15 cellular contexts compared by ENCODE assay signal in genomic region chr11:111941963-111942362, GRCh38. TPM values are rescaled to one million over a fixed set of nuclear protein-coding genes. Genes with fewer than 3 reads are reported as not detected.
A peak's percentile ranks its signal among the peaks of the same experiment; 100 is the strongest.
DNase-seq lines count a peak whose midpoint lies in the region; ATAC-seq and TF ChIP-seq lines count a peak whose summit lies in the region.
"Had no signal": no experiment of that assay in that cellular context is flagged by ENCODE, and none has a peak within 500 bp of the region (broad histone marks: within the 10 kb centered on the region; RNA-seq: fewer than 3 reads in every experiment).

No MANE protein-coding gene starts in this region.

- TF ChIP-seq RAD21 in HCT116 (IDR thresholded peaks at IDR 0.05; ENCODE audit: low read depth), result no peak

- H3K27ac ChIP-seq in HCT116 (ENCODE audit: low read depth, low read length), result no peak overlapping the region
- peak overlapping the region; percentile 97 for H3K27ac ChIP-seq in RWPE2 (ENCODE audit: poor library complexity, severe bottlenecking)
- H3K27ac ChIP-seq in gastroesophageal sphincter, result peak overlapping the region in 3 of 4 donors; percentile 2 to 85 (median 40)
- H3K27ac ChIP-seq: HL-60 had no signal

- RAD21 ChIA-PET in HCT116 (lab: Charles Lee; ENCODE audit: low non-redundant PET in 1 of 2, low total read pairs in 2 of 2, uncharacterized antibody in 2 of 2, unreplicated experiment in 2 of 2), result no interaction called here

- H3K9me3 Mint-ChIP-seq in activated T-cell treated with anti-CD3 and anti-CD28 coated beads, Interleukin-2, amount 50 U/mL, for 24 hours, result no peaks in the 10 kb centered on the region
- H3K9me3 Mint-ChIP-seq: activated B cell treated with CpG ODN at 0.5 μM for 24 hours; stimulated activated naive B cell treated with anti-CD40 and anti-IgM and Interleukin-4, amounts not matched to agents 10 μg/mL and 1 μg/mL and 100 μg/mL, for 72 hours had no signal

- H3K4me1 Mint-ChIP-seq in activated T-cell treated with anti-CD3 and anti-CD28 coated beads, Interleukin-2, amount 50 U/mL, for 24 hours (ENCODE audit: low read depth), result peaks cover 66% of the 10 kb centered on the region

- POLR2A ChIA-PET in HCT116 (lab: Charles Lee), result no interaction called here

- ATAC-seq in HCT116, result no peak
- ATAC-seq in RWPE2 (ENCODE audit: low read depth), result peak; percentile 36; the same call in 2 of the 3 replicates
- ATAC-seq in gastroesophageal sphincter, result no peak
- ATAC-seq in HG03139 (IDR thresholded peaks at IDR 0.05; ENCODE audit: unreplicated experiment), result no peak
- no peak for ATAC-seq in GM21515 (IDR thresholded peaks at IDR 0.05; ENCODE audit: unreplicated experiment)
- ATAC-seq in HG02759 (IDR thresholded peaks at IDR 0.05; ENCODE audit: unreplicated experiment), result no peak
- ATAC-seq: stimulated activated naive B cell treated with anti-CD40 and anti-IgM and Interleukin-4, amounts not matched to agents 10 μg/mL and 1 μg/mL and 100 μg/mL, for 72 hours had no signal

- H3K9me3 ChIP-seq in HCT116 (ENCODE audit: control insufficient read depth in 1 of 2, insufficient read depth in 1 of 2, low read depth in 1 of 2, low read length in 2 of 2), result no peaks in the 10 kb centered on the region
- no peaks in the 10 kb centered on the region for H3K9me3 ChIP-seq in RWPE2 (ENCODE audit: severe bottlenecking)
- no peaks in the 10 kb centered on the region for H3K9me3 ChIP-seq in gastroesophageal sphincter

- no peak overlapping the region for H3K4me3 ChIP-seq in HCT116 (replicated peaks in 1 of 2; ENCODE audit: low read depth in 1 of 2, low read length in 2 of 2)
- H3K4me3 ChIP-seq in RWPE2 (ENCODE audit: severe bottlenecking), result no peak overlapping the region
- H3K4me3 ChIP-seq in gastroesophageal sphincter, result no peak overlapping the region

- intact Hi-C loops in HCT116 (cut with micrococcal nuclease), result no loop called here

- no peak overlapping the region for H3K4me2 ChIP-seq in HCT116 (ENCODE audit: low read length)

- H3K79me2 ChIP-seq in HCT116 (ENCODE audit: insufficient read depth, low read length), result no peaks in the 10 kb centered on the region

- no peak for TF ChIP-seq CTCF in HCT116 (IDR thresholded peaks at IDR 0.05 in 2 of 3, conservative IDR thresholded peaks at IDR 0.05 in 1 of 3; ENCODE audit: borderline replicate concordance in 1 of 3, insufficient read depth in 1 of 3, low read depth in 2 of 3, low read length in 2 of 3)
- TF ChIP-seq CTCF in RWPE2 (IDR thresholded peaks at IDR 0.05; ENCODE audit: poor library complexity, severe bottlenecking), result no peak
- no peak for TF ChIP-seq CTCF in gastroesophageal sphincter (IDR thresholded peaks at IDR 0.05)

- H2AFZ ChIP-seq in HCT116 (ENCODE audit: low read depth, low read length, poor library complexity, severe bottlenecking), result no peak overlapping the region

- no peak for DNase-seq in HCT116 (ENCODE audit: low read depth, low spot score)
- DNase-seq in RWPE2 (ENCODE audit: low spot score), result peak; percentile 71
- peak; percentile 60 for DNase-seq in renal cortical epithelial cell (ENCODE audit: low read depth)
- DNase-seq in activated T-cell treated with anti-CD3 and anti-CD28 coated beads, Interleukin-2, amount 50 U/mL, for 24 hours, result no peak
- DNase-seq: activated B cell treated with CpG ODN at 0.5 μM for 24 hours; COR-L47; effector memory CD4-positive, alpha-beta T cell; NCI-H1930; stimulated activated CD4-positive, alpha-beta T cell treated with anti-CD3 and anti-CD28 coated beads, Interleukin-15, amount 100 ng/mL, for 24 hours; stimulated activated naive B cell treated with anti-CD40 and anti-IgM and Interleukin-4, amounts not matched to agents 10 μg/mL and 1 μg/mL and 100 μg/mL, for 72 hours had no signal

- H3K27me3 Mint-ChIP-seq in activated T-cell treated with anti-CD3 and anti-CD28 coated beads, Interleukin-2, amount 50 U/mL, for 24 hours, result no peaks in the 10 kb centered on the region
- H3K27me3 Mint-ChIP-seq: activated B cell treated with CpG ODN at 0.5 μM for 24 hours had no signal

- no peak for TF ChIP-seq EP300 in gastroesophageal sphincter (IDR thresholded peaks at IDR 0.05)

- H3K4me1 ChIP-seq in HCT116 (ENCODE audit: control insufficient read depth in 1 of 2, insufficient read depth in 2 of 2, low read length in 2 of 2) (peaks cover 13 to 19% of the 10 kb centered on the region in 2 experiments; a peak in 2 of 4 replicates), RWPE2 (ENCODE audit: insufficient read depth, poor library complexity, severe bottlenecking) (peaks cover 59% of the 10 kb centered on the region), gastroesophageal sphincter (peaks cover 0 to 55% (median 16%) of the 10 kb centered on the region in 3 donors)

- H3K4me3 Mint-ChIP-seq in activated T-cell treated with anti-CD3 and anti-CD28 coated beads, Interleukin-2, amount 50 U/mL, for 24 hours, result no peak overlapping the region
- H3K4me3 Mint-ChIP-seq: activated B cell treated with CpG ODN at 0.5 μM for 24 hours; stimulated activated naive B cell treated with anti-CD40 and anti-IgM and Interleukin-4, amounts not matched to agents 10 μg/mL and 1 μg/mL and 100 μg/mL, for 72 hours had no signal

- H3K9ac ChIP-seq in HCT116 (ENCODE audit: low read length), result no peak overlapping the region

- no TSS peak for BruUV-seq in HCT116 (replicated peaks; lab: Mats Ljungman, UMichigan)

- no peaks in the 10 kb centered on the region for H4K20me1 ChIP-seq in HCT116 (ENCODE audit: insufficient read depth)

- no peaks in the 10 kb centered on the region for H3K36me3 ChIP-seq in HCT116 (ENCODE audit: control insufficient read depth in 1 of 2, insufficient read depth in 2 of 2, low read length in 2 of 2)
- H3K36me3 ChIP-seq in RWPE2 (ENCODE audit: low read depth), result no peaks in the 10 kb centered on the region
- H3K36me3 ChIP-seq in gastroesophageal sphincter, result no peaks in the 10 kb centered on the region

- peaks cover 7% of the 10 kb centered on the region for H3K36me3 Mint-ChIP-seq in activated T-cell treated with anti-CD3 and anti-CD28 coated beads, Interleukin-2, amount 50 U/mL, for 24 hours (ENCODE audit: low read depth)
- H3K36me3 Mint-ChIP-seq: stimulated activated naive B cell treated with anti-CD40 and anti-IgM and Interleukin-4, amounts not matched to agents 10 μg/mL and 1 μg/mL and 100 μg/mL, for 72 hours had no signal

- H3K9me2 ChIP-seq in HCT116 (ENCODE audit: insufficient read depth), result no peaks in the 10 kb centered on the region

- H3K27me3 ChIP-seq in HCT116 (ENCODE audit: insufficient read depth, low read length) (no peaks in the 10 kb centered on the region), RWPE2 (ENCODE audit: insufficient read depth, poor library complexity, severe bottlenecking) (no peaks in the 10 kb centered on the region), gastroesophageal sphincter (no peaks in the 10 kb centered on the region)

- TF ChIP-seq POLR2A in HCT116 (IDR thresholded peaks at IDR 0.05; ENCODE audit: borderline replicate concordance, extremely low read depth, insufficient read depth, insufficient read length) (no peak), gastroesophageal sphincter (IDR thresholded peaks at IDR 0.05) (no peak)

- WGBS in gastroesophageal sphincter (ENCODE audit: low coverage in 1 of 2), 2 donors, result 74 to 100% methylated on average over 2 of the region's 5 CpGs

- H3K27ac Mint-ChIP-seq in activated T-cell treated with anti-CD3 and anti-CD28 coated beads, Interleukin-2, amount 50 U/mL, for 24 hours, result no peak overlapping the region
- H3K27ac Mint-ChIP-seq: activated B cell treated with CpG ODN at 0.5 μM for 24 hours; stimulated activated naive B cell treated with anti-CD40 and anti-IgM and Interleukin-4, amounts not matched to agents 10 μg/mL and 1 μg/mL and 100 μg/mL, for 72 hours had no signal

- CTCF ChIA-PET in HCT116 (lab: Charles Lee), result interaction anchor here (3.0 kb wide), 1 partner anchor 10 kb away, joined by 10 read pairs; no protein-coding TSS in a partner anchor

TF ChIP-seq in HCT116, 20 proteins besides CTCF, POLR2A, EP300 and RAD21:
- TF ChIP-seq CEBPB (IDR thresholded peaks at IDR 0.05; ENCODE audit: low read depth) (no peak), MAX (IDR thresholded peaks at IDR 0.05) (0 out of 2 replicates have a peak, but pooled peaks have one; percentile 23), ATF3 (IDR thresholded peaks at IDR 0.05) (no peak), POLR2AphosphoS5 (IDR thresholded peaks at IDR 0.05; ENCODE audit: low read depth, low read length) (no peak), FOSL1 (IDR thresholded peaks at IDR 0.05; ENCODE audit: low read depth) (no peak), CBX3 (IDR thresholded peaks at IDR 0.05; ENCODE audit: low read depth) (no peak)

RNA-seq across cellular contexts. Expression of gene DIXDC1, which starts 4.8 kb away (rescaled TPM):
- total RNA-seq in HCT116 (2021; ENCODE audit: unreplicated experiment) (5.6 TPM), gastroesophageal sphincter (100 to 1,000 TPM; 125 to 164 (median 153) TPM), renal cortical epithelial cell (58.9 and 64.7 TPM in 2 replicates)
- polyA plus RNA-seq in HCT116 (2012), result 3.3 and 3.5 TPM in 2 replicates

RNA-seq across cellular contexts. Expression of gene C11orf52, which starts 23.2 kb away (rescaled TPM):
- total RNA-seq in HCT116 (2021; ENCODE audit: unreplicated experiment), result 4.6 TPM
- polyA plus RNA-seq in HCT116 (2012), result 5.9 and 6.3 TPM in 2 replicates
- 1 to 10 TPM in 3 of 4 donors, not detected in 1; 2.4 to 3.3 (median 3.1) TPM for total RNA-seq in gastroesophageal sphincter
- 9.2 and 15.3 TPM in 2 replicates for total RNA-seq in renal cortical epithelial cell
- total RNA-seq: activated B cell treated with CpG ODN at 0.5 μM for 24 hours had no signal

RNA-seq across cellular contexts. Expression of gene HSPB2, which starts 29.4 kb away (rescaled TPM):
- total RNA-seq in HCT116 (2021; ENCODE audit: unreplicated experiment) (not detected), gastroesophageal sphincter (1 to 10 TPM in 3 of 4 donors, under 1 TPM in 1; 0.78 to 5.5 (median 3.0) TPM), renal cortical epithelial cell (0.10 and 0.69 TPM in 2 replicates)
- polyA plus RNA-seq in HCT116 (2012), result 0.09 and 0.11 TPM in 2 replicates
- total RNA-seq: activated B cell treated with CpG ODN at 0.5 μM for 24 hours had no signal

RNA-seq across cellular contexts. Expression of gene CRYAB, which starts 30.4 kb away (rescaled TPM):
- not detected for total RNA-seq in HCT116 (2021; ENCODE audit: unreplicated experiment)
- not detected in 2 replicates for polyA plus RNA-seq in HCT116 (2012)
- 100 to 1,000 TPM; 254 to 440 (median 294) TPM for total RNA-seq in gastroesophageal sphincter
- total RNA-seq in renal cortical epithelial cell, result 63.0 and 179 TPM in 2 replicates
- total RNA-seq: activated B cell treated with CpG ODN at 0.5 μM for 24 hours had no signal

Comparison
In these comparisons a context has a peak if more than half of its experiments do, and no peak if none do; other contexts are left out.
1. DNase-seq: peak in RWPE2 (single experiment) and renal cortical epithelial cell (single experiment); none in HCT116 (single experiment) and activated T-cell treated with anti-CD3 and anti-CD28 coated beads, Interleukin-2, amount 50 U/mL, for 24 hours (single experiment).